ENCODE assay signal across 8 cellular contexts in the genomic region with DNA sequence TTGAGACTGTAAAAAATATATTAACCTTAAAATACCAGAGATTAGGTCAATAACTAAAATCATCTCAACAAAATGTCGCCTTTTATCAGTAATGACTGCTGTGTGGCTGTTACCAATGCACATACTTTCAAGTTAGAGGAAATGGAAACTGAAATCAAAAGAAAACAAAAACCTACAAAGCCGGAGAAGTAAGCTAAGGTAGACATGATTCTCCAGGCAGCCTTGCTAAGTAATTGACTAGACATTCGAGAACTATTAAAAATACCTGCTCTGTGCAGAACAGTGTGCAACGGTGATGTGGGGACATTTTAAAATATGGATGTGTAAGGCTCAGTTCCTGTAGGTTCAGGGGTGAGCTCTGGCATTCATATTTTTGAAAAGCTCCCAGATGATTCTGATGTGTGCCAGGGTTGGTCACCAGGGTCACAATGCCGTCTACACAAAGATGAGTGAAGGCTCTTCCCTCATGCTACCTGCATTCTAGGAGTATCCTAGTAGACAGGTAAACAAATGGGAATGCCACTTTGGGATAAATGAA. TPM values are rescaled to one million over a fixed set of nuclear protein-coding genes. Genes with fewer than 3 reads are reported as not detected.
DNase-seq lines count a peak whose midpoint lies in the region; ATAC-seq, FAIRE-seq and TF ChIP-seq lines count a peak whose summit lies in the region.

No MANE protein-coding gene starts in this region.

- peak; percentile 35 for DNase-seq in activated CD4-positive, alpha-beta T cell treated with anti-CD3 and anti-CD28 coated beads, Interleukin-2, amount 10 ng/mL, durations not matched to agents 7 days and 5 days
- DNase-seq in hepatocyte (ENCODE audit: low spot score) (no peak), urothelium cell line (ENCODE audit: low spot score) (no peak), NCI-H446 (lab: John Stamatoyannopoulos, UW) (no peak)
- DNase-seq in stimulated activated naive B cell treated with anti-CD40 and anti-IgM and Interleukin-4, amounts not matched to agents 10 μg/mL and 1 μg/mL and 100 μg/mL, for 72 hours = no peak
- DNase-seq in stimulated activated CD4-positive, alpha-beta T cell treated with anti-CD3 and anti-CD28 coated beads, Interleukin-1b, Interleukin-23, amount 100 ng/mL, for 48 hours = no peak

- peaks cover 11% of the 10 kb centered on the region for H3K4me1 ChIP-seq in hepatocyte (ENCODE audit: insufficient read depth)

- ATAC-seq in GM19025 (IDR thresholded peaks at IDR 0.05; ENCODE audit: low read depth, unreplicated experiment) (peak; percentile 36), HG03039 (IDR thresholded peaks at IDR 0.05; ENCODE audit: unreplicated experiment) (peak; percentile 42)
- peak; percentile 57 to 65 for ATAC-seq in stimulated activated naive B cell treated with anti-CD40 and anti-IgM and Interleukin-4, amounts not matched to agents 10 μg/mL and 1 μg/mL and 100 μg/mL, for 72 hours (replicated peaks)

- no peak for TF ChIP-seq CTCF in hepatocyte (IDR thresholded peaks at IDR 0.05; ENCODE audit: poor library complexity)

- FAIRE-seq in urothelium cell line (lab: Jason Lieb, UNC) = no peak

- H3K9me3 Mint-ChIP-seq in activated CD4-positive, alpha-beta T cell treated with anti-CD3 and anti-CD28 coated beads, Interleukin-2, amount 10 ng/mL, durations not matched to agents 7 days and 5 days = no peaks in the 10 kb centered on the region
- no peaks in the 10 kb centered on the region for H3K9me3 Mint-ChIP-seq in stimulated activated naive B cell treated with anti-CD40 and anti-IgM and Interleukin-4, amounts not matched to agents 10 μg/mL and 1 μg/mL and 100 μg/mL, for 72 hours

- H2AFZ ChIP-seq in hepatocyte = peak overlapping the region; percentile 80

- peak overlapping the region; percentile 65 for H3K4me3 ChIP-seq in hepatocyte

- 56% methylated on average over 5 of the region's 5 CpGs for WGBS in hepatocyte (ENCODE audit: low lambda C conversion rate, missing lambda C conversion rate)

- peak overlapping the region; percentile 91 for H3K4me2 ChIP-seq in hepatocyte

- peaks cover 39% of the 10 kb centered on the region for H3K36me3 Mint-ChIP-seq in activated CD4-positive, alpha-beta T cell treated with anti-CD3 and anti-CD28 coated beads, Interleukin-2, amount 10 ng/mL, durations not matched to agents 7 days and 5 days (ENCODE audit: low read depth)
- H3K36me3 Mint-ChIP-seq in stimulated activated naive B cell treated with anti-CD40 and anti-IgM and Interleukin-4, amounts not matched to agents 10 μg/mL and 1 μg/mL and 100 μg/mL, for 72 hours = no peaks in the 10 kb centered on the region

- POLR2A ChIA-PET in activated CD4-positive, alpha-beta T cell treated with anti-CD3 and anti-CD28 coated beads, Interleukin-2, amount 10 ng/mL, durations not matched to agents 7 days and 5 days (lab: Charles Lee) = interaction anchor here (0.7 to 1.9 kb wide), 4 partner anchors 32 to 1706 kb away, joined by 3 to 8 read pairs (median 3); a partner anchor contains a TSS

- CTCF ChIA-PET in activated CD4-positive, alpha-beta T cell treated with anti-CD3 and anti-CD28 coated beads, Interleukin-2, amount 10 ng/mL, durations not matched to agents 7 days and 5 days (lab: Charles Lee) = interaction anchor here (1.3 to 6.0 kb wide), 6 partner anchors 11 to 70 kb away, joined by 3 to 39 read pairs (median 4); a partner anchor contains a TSS

- no peaks in the 10 kb centered on the region for H3K27me3 ChIP-seq in hepatocyte

- H3K4me1 Mint-ChIP-seq in activated CD4-positive, alpha-beta T cell treated with anti-CD3 and anti-CD28 coated beads, Interleukin-2, amount 10 ng/mL, durations not matched to agents 7 days and 5 days = peaks cover 63% of the 10 kb centered on the region
- peaks cover 26 to 54% of the 10 kb centered on the region in 2 donors for H3K4me1 Mint-ChIP-seq in stimulated activated naive B cell treated with anti-CD40 and anti-IgM and Interleukin-4, amounts not matched to agents 10 μg/mL and 1 μg/mL and 100 μg/mL, for 72 hours

- peak overlapping the region; percentile 100 for H3K27ac Mint-ChIP-seq in activated CD4-positive, alpha-beta T cell treated with anti-CD3 and anti-CD28 coated beads, Interleukin-2, amount 10 ng/mL, durations not matched to agents 7 days and 5 days
- peak overlapping the region; percentile 99 for H3K27ac Mint-ChIP-seq in stimulated activated naive B cell treated with anti-CD40 and anti-IgM and Interleukin-4, amounts not matched to agents 10 μg/mL and 1 μg/mL and 100 μg/mL, for 72 hours

- peaks cover 17% of the 10 kb centered on the region for H3K79me2 ChIP-seq in hepatocyte

- H3K9me3 ChIP-seq in hepatocyte (ENCODE audit: low read depth) = no peaks in the 10 kb centered on the region

- peak overlapping the region; percentile 83 for H3K4me3 Mint-ChIP-seq in activated CD4-positive, alpha-beta T cell treated with anti-CD3 and anti-CD28 coated beads, Interleukin-2, amount 10 ng/mL, durations not matched to agents 7 days and 5 days
- H3K4me3 Mint-ChIP-seq in stimulated activated naive B cell treated with anti-CD40 and anti-IgM and Interleukin-4, amounts not matched to agents 10 μg/mL and 1 μg/mL and 100 μg/mL, for 72 hours = peak overlapping the region; percentile 92 to 94

- peak overlapping the region; percentile 97 for H3K27ac ChIP-seq in hepatocyte

- no peaks in the 10 kb centered on the region for H3K27me3 Mint-ChIP-seq in activated CD4-positive, alpha-beta T cell treated with anti-CD3 and anti-CD28 coated beads, Interleukin-2, amount 10 ng/mL, durations not matched to agents 7 days and 5 days
- no peaks in the 10 kb centered on the region for H3K27me3 Mint-ChIP-seq in stimulated activated naive B cell treated with anti-CD40 and anti-IgM and Interleukin-4, amounts not matched to agents 10 μg/mL and 1 μg/mL and 100 μg/mL, for 72 hours

- H4K20me1 ChIP-seq in hepatocyte (ENCODE audit: insufficient read depth, poor library complexity, severe bottlenecking) = no peaks in the 10 kb centered on the region

- no peaks in the 10 kb centered on the region for H3K9me2 ChIP-seq in hepatocyte (replicated peaks; ENCODE audit: insufficient read depth)

- no peaks in the 10 kb centered on the region for H3K36me3 ChIP-seq in hepatocyte (replicated peaks; ENCODE audit: insufficient read depth, low read depth)

RNA-seq across cellular contexts. Expression of a gene that starts 0.6 kb away (rescaled TPM):
- total RNA-seq in activated CD4-positive, alpha-beta T cell treated with anti-CD3 and anti-CD28 coated beads, Interleukin-2, amount 10 ng/mL, durations not matched to agents 7 days and 5 days = 100 to 1,000 TPM; 120 to 121 TPM
- total RNA-seq in hepatocyte = 22.2 and 24.5 TPM in 2 replicates
- 27.7 and 31.0 TPM in 2 replicates for polyA plus RNA-seq in hepatocyte

RNA-seq across cellular contexts. Expression of a gene that starts 30.7 kb away (rescaled TPM):
- total RNA-seq in activated CD4-positive, alpha-beta T cell treated with anti-CD3 and anti-CD28 coated beads, Interleukin-2, amount 10 ng/mL, durations not matched to agents 7 days and 5 days = 10 to 100 TPM; 12.5 to 18.5 TPM
- 3.5 and 4.3 TPM in 2 replicates for total RNA-seq in hepatocyte
- polyA plus RNA-seq in hepatocyte = 10.6 and 12.4 TPM in 2 replicates
